Comparison of ENCODE assay signal across 8 cellular contexts in genomic region chr9:125700791-125701190, GRCh38. TPM values are rescaled to one million over a fixed set of nuclear protein-coding genes. Genes with fewer than 3 reads are reported as not detected.
DNase-seq lines count a peak whose midpoint lies in the region; ATAC-seq and TF ChIP-seq lines count a peak whose summit lies in the region.

No MANE protein-coding gene starts in this region.

- H3K36me3 ChIP-seq in mucosa of descending colon (ENCODE audit: low read depth): no peaks in the 10 kb centered on the region

- H3K27ac Mint-ChIP-seq in progenitor cell of endocrine pancreas: no peak overlapping the region

- H3K4me3 Mint-ChIP-seq in progenitor cell of endocrine pancreas (ENCODE audit: low read depth): no peak overlapping the region

- peaks cover 9% of the 10 kb centered on the region for H3K4me1 Mint-ChIP-seq in progenitor cell of endocrine pancreas (ENCODE audit: low read depth)

- peak overlapping the region; percentile 38 for H3K27ac ChIP-seq in epithelial cell of prostate

- H3K27me3 Mint-ChIP-seq in progenitor cell of endocrine pancreas: no peaks in the 10 kb centered on the region

- H3K4me3 ChIP-seq in mucosa of descending colon: no peak overlapping the region

- intact Hi-C loops in mucosa of descending colon (cut with DNase I, micrococcal nuclease): no loop called here

- H3K36me3 Mint-ChIP-seq in progenitor cell of endocrine pancreas (ENCODE audit: insufficient read depth): peaks cover 2% of the 10 kb centered on the region

- H3K9me3 ChIP-seq in mucosa of descending colon: no peaks in the 10 kb centered on the region

- peaks cover 5% of the 10 kb centered on the region for H3K4me1 ChIP-seq in mucosa of descending colon (ENCODE audit: low read depth)

- DNase-seq in GM10266 (ENCODE audit: extremely low spot score) (peak; percentile 75), epithelial cell of prostate (ENCODE audit: low read depth, low spot score) (no peak), NCI-H2196 treated with DMSO at 0.1 percent for 48 hours (lab: John Stamatoyannopoulos, UW; ENCODE audit: unreplicated experiment) (no peak), progenitor cell of endocrine pancreas (ENCODE audit: low spot score, unreplicated experiment) (no peak), omental fat pad (ENCODE audit: low spot score) (no peak), mucosa of descending colon (no peak)

- H3K9me3 Mint-ChIP-seq in progenitor cell of endocrine pancreas (ENCODE audit: low read depth): no peaks in the 10 kb centered on the region

- ATAC-seq in GM21367 (IDR thresholded peaks at IDR 0.05; ENCODE audit: unreplicated experiment) (peak; percentile 63), HG03571 (IDR thresholded peaks at IDR 0.05; ENCODE audit: unreplicated experiment) (peak; percentile 70), omental fat pad (ENCODE audit: low FRiP score) (no peak), mucosa of descending colon (no peak)

- TF ChIP-seq CTCF in GM10266 (IDR thresholded peaks at IDR 0.05; ENCODE audit: control insufficient read depth, insufficient read depth, low read depth, missing control alignments) (no peak), progenitor cell of endocrine pancreas (IDR thresholded peaks at IDR 0.05; ENCODE audit: unreplicated experiment) (no peak), omental fat pad (IDR thresholded peaks at IDR 0.05) (no peak), mucosa of descending colon (IDR thresholded peaks at IDR 0.05) (no peak)

RNA-seq across cellular contexts. Expression of gene MAPKAP1, which starts 6.2 kb away (rescaled TPM):
- total RNA-seq in progenitor cell of endocrine pancreas (61.9 and 74.6 TPM in 2 replicates), omental fat pad (10 to 100 TPM; 60.0 to 78.0 (median 72.9) TPM), mucosa of descending colon (10 to 100 TPM; 73.2 to 98.4 (median 84.9) TPM)

RNA-seq across cellular contexts. Expression of gene PBX3, which starts 46.4 kb away (rescaled TPM):
- total RNA-seq in progenitor cell of endocrine pancreas (37.7 and 43.3 TPM in 2 replicates), omental fat pad (10 to 100 TPM; 19.3 to 41.3 (median 25.1) TPM), mucosa of descending colon (10 to 100 TPM; 11.7 to 71.7 (median 17.4) TPM)

Comparison
In these comparisons a context has a peak if more than half of its experiments do, and no peak if none do; other contexts are left out.
1. ATAC-seq: peak in GM21367 (single experiment) and HG03571 (single experiment); none in omental fat pad (single experiment) and mucosa of descending colon (single experiment).